10 cellular contexts compared by ENCODE assay signal in genomic region chr19:46951236-46951986, GRCh38.
A peak's percentile ranks its signal among the peaks of the same experiment; 100 is the strongest.
DNase-seq lines count a peak whose midpoint lies in the region; ATAC-seq, FAIRE-seq and TF ChIP-seq lines count a peak whose summit lies in the region.
"Had no signal": no experiment of that assay in that cellular context is flagged by ENCODE, and none has a peak within 500 bp of the region (broad histone marks: within the 10 kb centered on the region; RNA-seq: fewer than 3 reads in every experiment).

No MANE protein-coding gene starts in this region.

- H3K27me3 Mint-ChIP-seq in Calu3 (ENCODE audit: unreplicated experiment), result no peaks in the 10 kb centered on the region
- no peaks in the 10 kb centered on the region for H3K27me3 Mint-ChIP-seq in nephron progenitor cell (ENCODE audit: low read depth, poor library complexity)
- H3K27me3 Mint-ChIP-seq: activated B cell treated with CpG ODN at 0.5 μM for 24 hours had no signal

- SMC1A ChIA-PET in GM12878 (lab: Charles Lee; ENCODE audit: uncharacterized antibody, unreplicated experiment), result interaction anchor here (1.0 to 1.5 kb wide), 3 partner anchors 9 to 32 kb away, joined by 3 to 4 read pairs (median 4); no protein-coding TSS in a partner anchor

- TF ChIP-seq RAD21 in IMR-90 (IDR thresholded peaks at IDR 0.05; ENCODE audit: low read length) (no peak), GM12878 (IDR thresholded peaks at IDR 0.05; ENCODE audit: insufficient read depth, low read depth, low read length) (no peak)

- in situ Hi-C loops in IMR-90 (cut with MboI; ENCODE audit: low sequenced_read_pairs), result no loop called here
- in situ Hi-C loops in GM12878 (cut with MboI), result no loop called here

- peaks cover 8% of the 10 kb centered on the region for H3K79me2 ChIP-seq in GM12878 (ENCODE audit: control insufficient read depth, insufficient read depth, low read length)

- CTCF ChIA-PET in Calu3 (lab: Charles Lee) (interaction anchor here (0.8 to 2.3 kb wide), 2 partner anchors 26 to 62 kb away, joined by 3 to 7 read pairs; no protein-coding TSS in a partner anchor), IMR-90 (lab: Yijun Ruan, JAX) (no interaction called here), GM12878 (lab: Yijun Ruan, JAX) (interaction anchor here (0.9 to 2.7 kb wide), 2 partner anchors 62 to 66 kb away, joined by 3 to 13 read pairs; no protein-coding TSS in a partner anchor)

- H3K4me1 Mint-ChIP-seq in Calu3 (ENCODE audit: low read depth, unreplicated experiment) (peaks cover 77% of the 10 kb centered on the region), nephron progenitor cell (peaks cover 33% of the 10 kb centered on the region)

- peaks cover 5% of the 10 kb centered on the region; the same call in 1 of the 2 replicates for H3K36me3 ChIP-seq in IMR-90 (ENCODE audit: control insufficient read depth, insufficient read depth, low read length)
- H3K36me3 ChIP-seq in GM12878 (ENCODE audit: control insufficient read depth in 2 of 2, insufficient read depth in 2 of 2, low read length in 1 of 2), result peaks cover 2 to 14% of the 10 kb centered on the region in 2 experiments; a peak in 3 of 4 replicates
- H3K36me3 ChIP-seq: esophagus muscularis mucosa had no signal

- H3K27ac Mint-ChIP-seq in Calu3 (ENCODE audit: unreplicated experiment), result peak overlapping the region; percentile 39
- peak overlapping the region; percentile 14 for H3K27ac Mint-ChIP-seq in nephron progenitor cell
- H3K27ac Mint-ChIP-seq: activated B cell treated with CpG ODN at 0.5 μM for 24 hours had no signal

- no peak overlapping the region for H2AK5ac ChIP-seq in IMR-90 (ENCODE audit: low read depth, low read length)

- H3K27ac ChIP-seq in IMR-90 (ENCODE audit: insufficient read depth, low read length) (0 out of 2 replicates have a peak overlapping the region, but pooled peaks have one; percentile 14), GM12878 (ENCODE audit: control insufficient read depth, insufficient read depth) (no peak overlapping the region)
- H3K27ac ChIP-seq: esophagus muscularis mucosa had no signal

- no CpG with 5 or more reads among the region's 6 CpGs for WGBS in IMR-90 (ENCODE audit: extremely low coverage in 2 of 2, insufficient read length in 1 of 2), 2 experiments
- WGBS in GM12878 (ENCODE audit: insufficient coverage, insufficient replicate concordance, low lambda C conversion rate, missing lambda C conversion rate), result 45% methylated on average over 6 of the region's 6 CpGs

- H3K9me3 Mint-ChIP-seq in Calu3 (ENCODE audit: low read depth, unreplicated experiment), result peaks cover 2% of the 10 kb centered on the region
- peaks cover 4% of the 10 kb centered on the region for H3K9me3 Mint-ChIP-seq in nephron progenitor cell
- H3K9me3 Mint-ChIP-seq: activated B cell treated with CpG ODN at 0.5 μM for 24 hours had no signal

- H3K4me3 ChIP-seq in IMR-90 (ENCODE audit: insufficient read depth, low read depth, low read length), result no peak overlapping the region
- H3K4me3 ChIP-seq in GM12878, result no peak overlapping the region
- H3K4me3 ChIP-seq: esophagus muscularis mucosa had no signal

- no peak overlapping the region for H2BK15ac ChIP-seq in IMR-90 (ENCODE audit: low read depth, low read length)

- no peak overlapping the region for H2BK20ac ChIP-seq in IMR-90 (ENCODE audit: low read depth, low read length)

- H4K20me1 ChIP-seq in IMR-90 (ENCODE audit: insufficient read depth, low read length), result peaks cover 15% of the 10 kb centered on the region
- peaks cover 3% of the 10 kb centered on the region for H4K20me1 ChIP-seq in GM12878 (ENCODE audit: control insufficient read depth, insufficient read depth)

- H4K5ac ChIP-seq in IMR-90 (ENCODE audit: low read depth, low read length), result no peak overlapping the region

- TF ChIP-seq POLR2A in IMR-90 (IDR thresholded peaks at IDR 0.05; ENCODE audit: low read depth, low read length) (no peak), GM12878 (IDR thresholded peaks at IDR 0.05; ENCODE audit: low read depth, low read length) (no peak)

- BruUV-seq in Calu3 (replicated peaks; lab: Mats Ljungman, UMichigan) (no TSS peak), IMR-90 (replicated peaks; lab: Mats Ljungman, UMichigan) (no TSS peak), GM12878 (replicated peaks; lab: Mats Ljungman, UMichigan) (no TSS peak)

- H3K9me3 ChIP-seq in IMR-90 (ENCODE audit: control insufficient read depth, insufficient read depth, low read length), result no peaks in the 10 kb centered on the region
- no peaks in the 10 kb centered on the region; the same call in 2 of the 3 replicates for H3K9me3 ChIP-seq in GM12878 (replicated peaks; ENCODE audit: control insufficient read depth, insufficient read depth, low read length)
- H3K9me3 ChIP-seq: esophagus muscularis mucosa had no signal

- POLR2A ChIA-PET in IMR-90 (lab: Charles Lee; ENCODE audit: unreplicated experiment) (no interaction called here), GM12878 (lab: Charles Lee) (interaction anchor here (1.6 kb wide), 2 partner anchors 27 to 88 kb away, joined by 3 read pairs; no protein-coding TSS in a partner anchor)

- H3K36me3 Mint-ChIP-seq in Calu3 (ENCODE audit: insufficient read depth, unreplicated experiment), result peaks cover 33% of the 10 kb centered on the region
- peaks cover 85% of the 10 kb centered on the region for H3K36me3 Mint-ChIP-seq in nephron progenitor cell (ENCODE audit: low read depth)

- RAD21 ChIA-PET in GM12878 (lab: Charles Lee; ENCODE audit: unreplicated experiment), result interaction anchor here (1.1 to 1.5 kb wide), 2 partner anchors 24 to 39 kb away, joined by 3 read pairs; no protein-coding TSS in a partner anchor

- H3K9ac ChIP-seq in IMR-90 (ENCODE audit: low read depth, low read length) (no peak overlapping the region), GM12878 (ENCODE audit: control insufficient read depth, insufficient read depth, low read length) (no peak overlapping the region)

- intact Hi-C loops in Calu3 (cut with micrococcal nuclease; ENCODE audit: unreplicated experiment), result no loop called here
- intact Hi-C loops in IMR-90 (cut with micrococcal nuclease), result no loop called here
- intact Hi-C loops in GM12878 (cut with micrococcal nuclease; ENCODE audit: unreplicated experiment), result no loop called here

- peaks cover 68 to 91% of the 10 kb centered on the region in 2 experiments for H3K79me1 ChIP-seq in IMR-90 (ENCODE audit: low read depth in 1 of 2, low read length in 2 of 2)

- ATAC-seq in IMR-90 (ENCODE audit: low read depth) (peak; percentile 59; the same call in 1 of the 2 replicates), GM12878 (no peak; the same call in 2 of the 3 replicates), HG02571 (IDR thresholded peaks at IDR 0.05; ENCODE audit: unreplicated experiment) (no peak)

- H4K8ac ChIP-seq in IMR-90 (ENCODE audit: low read depth in 2 of 2, low read length in 2 of 2), result peak overlapping the region in 1 of 2 experiments; percentile 21; a peak in 1 of 4 replicates

- H3K23ac ChIP-seq in IMR-90 (ENCODE audit: low read depth, low read length), result peak overlapping the region; percentile 8; the same call in 1 of the 2 replicates

- H2BK5ac ChIP-seq in IMR-90 (ENCODE audit: low read depth, low read length, poor library complexity, severe bottlenecking), result peak overlapping the region; percentile 27

- 0 out of 2 replicates have a peak overlapping the region, but pooled peaks have one; percentile 16 for H2BK120ac ChIP-seq in IMR-90 (ENCODE audit: low read depth, low read length)

- FAIRE-seq in GM12878 (lab: Jason Lieb, UNC), result no peak

- H3K4me1 ChIP-seq in IMR-90 (ENCODE audit: control insufficient read depth, insufficient read depth, low read length) (peaks cover 29% of the 10 kb centered on the region), GM12878 (ENCODE audit: control insufficient read depth, insufficient read depth, low read length) (peaks cover 44% of the 10 kb centered on the region)

- peak overlapping the region; percentile 61; the same call in 1 of the 2 replicates for H3K4ac ChIP-seq in IMR-90 (ENCODE audit: low read depth, low read length)

- no peak overlapping the region for H4K91ac ChIP-seq in IMR-90 (ENCODE audit: insufficient read depth, low read depth, low read length)

- H3K4me2 ChIP-seq in IMR-90 (ENCODE audit: low read depth, low read length) (no peak overlapping the region; the same call in 1 of the 2 replicates), GM12878 (ENCODE audit: control insufficient read depth, insufficient read depth) (peak overlapping the region; percentile 53)

- H2AK9ac ChIP-seq in IMR-90 (replicated peaks; ENCODE audit: low read depth, low read length, poor library complexity), result no peak overlapping the region

- peak; percentile 22 for DNase-seq in Calu3
- peak; percentile 45 for DNase-seq in IMR-90
- no peak for DNase-seq in GM12878 (ENCODE audit: low read depth, low spot score)
- DNase-seq in nephron progenitor cell, result no peak
- no peak for DNase-seq in foreskin melanocyte
- no peak for DNase-seq in occipital lobe (lab: John Stamatoyannopoulos, UW)
- DNase-seq: activated B cell treated with CpG ODN at 0.5 μM for 24 hours, KG1 had no signal

- no peak overlapping the region for H3K18ac ChIP-seq in IMR-90 (ENCODE audit: low read depth, low read length)

- no peak overlapping the region for H3K56ac ChIP-seq in IMR-90 (ENCODE audit: extremely low read depth, insufficient read depth, low read length)

- H3K4me3 Mint-ChIP-seq in Calu3 (ENCODE audit: low read depth, unreplicated experiment) (no peak overlapping the region), nephron progenitor cell (no peak overlapping the region)
- H3K4me3 Mint-ChIP-seq: activated B cell treated with CpG ODN at 0.5 μM for 24 hours had no signal

- peak overlapping the region; percentile 15 for H3K14ac ChIP-seq in IMR-90 (replicated peaks; ENCODE audit: low read depth, low read length)

- H3K9me1 ChIP-seq in IMR-90 (ENCODE audit: insufficient read depth, low read length), result peaks cover 38% of the 10 kb centered on the region

- TF ChIP-seq EP300 in GM12878 (IDR thresholded peaks at IDR 0.05; ENCODE audit: borderline replicate concordance in 1 of 2, control insufficient read depth in 1 of 2, low read depth in 2 of 2, low read length in 2 of 2), result no peak

- H2AFZ ChIP-seq in IMR-90 (replicated peaks; ENCODE audit: low read length, poor library complexity), result no peak overlapping the region
- no peak overlapping the region for H2AFZ ChIP-seq in GM12878 (ENCODE audit: control insufficient read depth, low read depth, low read length)

- no peak for TF ChIP-seq CTCF in Calu3 (IDR thresholded peaks at IDR 0.05; ENCODE audit: unreplicated experiment)
- TF ChIP-seq CTCF in IMR-90 (conservative IDR thresholded peaks at IDR 0.05; ENCODE audit: low read depth, low read length), result no peak
- TF ChIP-seq CTCF in GM12878 (IDR thresholded peaks at IDR 0.05 in 2 of 3, conservative IDR thresholded peaks at IDR 0.05 in 1 of 3; ENCODE audit: control insufficient read depth in 2 of 3, extremely low read depth in 1 of 3, insufficient read depth in 1 of 3, low read depth in 3 of 3, low read length in 3 of 3), result no peak
- TF ChIP-seq CTCF in nephron progenitor cell (IDR thresholded peaks at IDR 0.05), result no peak

- dilution Hi-C loops in IMR-90 (cut with HindIII; ENCODE audit: low sequenced_read_pairs, unreplicated experiment), result no loop called here

- H3K27me3 ChIP-seq in IMR-90 (ENCODE audit: control insufficient read depth, insufficient read depth, low read length), result no peaks in the 10 kb centered on the region
- no peaks in the 10 kb centered on the region for H3K27me3 ChIP-seq in GM12878 (replicated peaks in 1 of 2; ENCODE audit: control insufficient read depth in 2 of 2, insufficient read depth in 2 of 2, low read length in 1 of 2)
- H3K27me3 ChIP-seq: esophagus muscularis mucosa had no signal

TF ChIP-seq in GM12878, 131 proteins besides CTCF, POLR2A, EP300 and RAD21 (continues in another document):
- TF ChIP-seq EED (IDR thresholded peaks at IDR 0.05; ENCODE audit: low read depth), result 0 out of 2 replicates have a peak, but pooled peaks have one; percentile 16

Comparison
In these comparisons a context has a peak if more than half of its experiments do, and no peak if none do; other contexts are left out.
1. DNase-seq: peak in Calu3 (single experiment) and IMR-90 (single experiment); none in GM12878 (single experiment), nephron progenitor cell (single experiment), foreskin melanocyte (single experiment) and occipital lobe (single experiment).